ENCODE assay signal across 10 cellular contexts in the genomic region with DNA sequence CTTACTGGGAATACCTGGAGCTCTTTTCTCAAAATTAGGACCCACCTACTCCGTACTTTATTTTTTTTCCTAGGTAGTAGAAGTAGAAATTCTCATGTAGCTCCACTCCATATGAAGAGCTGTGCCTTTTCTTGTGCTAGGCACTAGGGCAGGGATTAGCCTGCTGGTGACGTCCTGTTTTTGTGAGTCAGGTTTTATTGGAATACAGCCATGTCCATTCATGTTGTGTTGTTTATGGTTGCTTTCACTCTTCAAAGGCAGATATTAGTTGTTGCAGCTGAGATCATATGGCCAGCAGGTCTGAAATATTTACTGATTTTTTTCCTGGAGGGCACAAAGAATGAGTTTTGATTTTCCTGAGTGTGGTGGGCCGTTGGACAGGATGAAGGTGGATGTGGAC. TPM values are rescaled to one million over a fixed set of nuclear protein-coding genes. Genes with fewer than 3 reads are reported as not detected.
DNase-seq lines count a peak whose midpoint lies in the region; ATAC-seq and TF ChIP-seq lines count a peak whose summit lies in the region.
"Had no signal": no experiment of that assay in that cellular context is flagged by ENCODE, and none has a peak within 500 bp of the region (broad histone marks: within the 10 kb centered on the region; RNA-seq: fewer than 3 reads in every experiment).

No MANE protein-coding gene starts in this region.

- TF ChIP-seq CTCF in HCT116 (IDR thresholded peaks at IDR 0.05 in 2 of 3, conservative IDR thresholded peaks at IDR 0.05 in 1 of 3; ENCODE audit: borderline replicate concordance in 1 of 3, insufficient read depth in 1 of 3, low read depth in 2 of 3, low read length in 2 of 3) (no peak), Calu3 (IDR thresholded peaks at IDR 0.05; ENCODE audit: unreplicated experiment) (no peak)

- H3K36me3 ChIP-seq in HCT116 (ENCODE audit: control insufficient read depth in 1 of 2, insufficient read depth in 2 of 2, low read length in 2 of 2): no peaks in the 10 kb centered on the region

- DNase-seq in AG08396 (ENCODE audit: low spot score) (peak; percentile 53), HCT116 (ENCODE audit: low read depth, low spot score) (peak; percentile 27), amniotic epithelial cell (ENCODE audit: low read depth) (peak; percentile 93), immature natural killer cell (no peak), GOT3 (lab: John Stamatoyannopoulos, UW) (no peak), HuH-7.5 (ENCODE audit: low spot score) (no peak), Calu3 (no peak)
- DNase-seq: activated CD8-positive, alpha-beta memory T cell treated with anti-CD3 and anti-CD28 coated beads, Interleukin-2, amount 50 U/mL, for 4 hours; stimulated activated CD8-positive, alpha-beta memory T cell treated with anti-CD3 and anti-CD28 coated beads, Interleukin-4, amount 100 ng/mL, for 48 hours had no signal

- TF ChIP-seq RAD21 in HCT116 (IDR thresholded peaks at IDR 0.05; ENCODE audit: low read depth): no peak

- H3K9me3 ChIP-seq in HCT116 (ENCODE audit: control insufficient read depth in 1 of 2, insufficient read depth in 1 of 2, low read depth in 1 of 2, low read length in 2 of 2): 0 out of 4 replicates have a peak, but pooled peaks cover 0 to 3% of the 10 kb centered on the region in 2 experiments

- BruUV-seq in HCT116 (replicated peaks; lab: Mats Ljungman, UMichigan): no TSS peak
- BruUV-seq in Calu3 (replicated peaks; lab: Mats Ljungman, UMichigan): no TSS peak

- no peak overlapping the region for H3K4me3 ChIP-seq in HCT116 (replicated peaks in 1 of 2; ENCODE audit: low read depth in 1 of 2, low read length in 2 of 2)

- H3K27ac ChIP-seq in HCT116 (ENCODE audit: low read depth, low read length): no peak overlapping the region

- TF ChIP-seq POLR2A in HCT116 (IDR thresholded peaks at IDR 0.05; ENCODE audit: borderline replicate concordance, extremely low read depth, insufficient read depth, insufficient read length): no peak

- peak; percentile 63 for ATAC-seq in HCT116
- ATAC-seq in HG03457 (IDR thresholded peaks at IDR 0.05; ENCODE audit: unreplicated experiment): no peak

- H3K27me3 Mint-ChIP-seq in immature natural killer cell (ENCODE audit: low read depth in 3 of 3) (peaks cover 0 to 4% (median 2%) of the 10 kb centered on the region in 3 donors), Calu3 (ENCODE audit: unreplicated experiment) (no peaks in the 10 kb centered on the region)

- H3K4me1 ChIP-seq in HCT116 (ENCODE audit: control insufficient read depth in 1 of 2, insufficient read depth in 2 of 2, low read length in 2 of 2): peaks cover 8 to 29% of the 10 kb centered on the region in 2 experiments; a peak in 3 of 4 replicates

- peaks cover 99% of the 10 kb centered on the region for H3K79me2 ChIP-seq in HCT116 (ENCODE audit: insufficient read depth, low read length)

- no peaks in the 10 kb centered on the region for H3K27me3 ChIP-seq in HCT116 (ENCODE audit: insufficient read depth, low read length)

- H3K9me2 ChIP-seq in HCT116 (ENCODE audit: insufficient read depth): no peaks in the 10 kb centered on the region

- H3K4me1 Mint-ChIP-seq in immature natural killer cell: peaks cover 66 to 86% of the 10 kb centered on the region in 2 donors
- H3K4me1 Mint-ChIP-seq in Calu3 (ENCODE audit: low read depth, unreplicated experiment): peaks cover 35% of the 10 kb centered on the region

- H3K36me3 Mint-ChIP-seq in immature natural killer cell (peaks cover 0 to 10% (median 7%) of the 10 kb centered on the region in 3 donors), Calu3 (ENCODE audit: insufficient read depth, unreplicated experiment) (peaks cover 7% of the 10 kb centered on the region)

- H3K4me2 ChIP-seq in HCT116 (ENCODE audit: low read length): peak overlapping the region; percentile 42; the same call in 1 of the 2 replicates

- CTCF ChIA-PET in HCT116 (lab: Charles Lee): no interaction called here
- CTCF ChIA-PET in Calu3 (lab: Charles Lee): no interaction called here

- RAD21 ChIA-PET in HCT116 (lab: Charles Lee; ENCODE audit: low non-redundant PET in 1 of 2, low total read pairs in 2 of 2, uncharacterized antibody in 2 of 2, unreplicated experiment in 2 of 2): no interaction called here

- intact Hi-C loops in HCT116 (cut with micrococcal nuclease) (no loop called here), Calu3 (cut with micrococcal nuclease; ENCODE audit: unreplicated experiment) (no loop called here)

- POLR2A ChIA-PET in HCT116 (lab: Charles Lee): interaction anchor here (1.3 kb wide), 1 partner anchor 21 kb away, joined by 5 read pairs; the partner anchor contains the start of gene XRN2

- H3K27ac Mint-ChIP-seq in immature natural killer cell (peak overlapping the region in 4 of 6 donors; percentile 9 to 55 (median 20)), Calu3 (ENCODE audit: unreplicated experiment) (no peak overlapping the region)

- H2AFZ ChIP-seq in HCT116 (ENCODE audit: low read depth, low read length, poor library complexity, severe bottlenecking): no peak overlapping the region

- H3K4me3 Mint-ChIP-seq in immature natural killer cell: peak overlapping the region in 2 of 5 donors; percentile 24 to 26
- no peak overlapping the region for H3K4me3 Mint-ChIP-seq in Calu3 (ENCODE audit: low read depth, unreplicated experiment)

- peaks cover 0 to 4% (median 0%) of the 10 kb centered on the region in 6 donors for H3K9me3 Mint-ChIP-seq in immature natural killer cell
- no peaks in the 10 kb centered on the region for H3K9me3 Mint-ChIP-seq in Calu3 (ENCODE audit: low read depth, unreplicated experiment)

- no peak overlapping the region for H3K9ac ChIP-seq in HCT116 (ENCODE audit: low read length)

- peaks cover 42% of the 10 kb centered on the region; the same call in 1 of the 2 replicates for H4K20me1 ChIP-seq in HCT116 (ENCODE audit: insufficient read depth)

TF ChIP-seq in HCT116, 20 proteins besides CTCF, POLR2A, EP300 and RAD21:
- no peak for TF ChIP-seq ZNF274 (IDR thresholded peaks at IDR 0.05; ENCODE audit: low read depth, low read length)

RNA-seq across cellular contexts. Expression of gene XRN2, which starts 20.5 kb away (rescaled TPM):
- 101 TPM for total RNA-seq in HCT116 (2021; ENCODE audit: unreplicated experiment)
- polyA plus RNA-seq in HCT116 (2012): 39.8 and 54.9 TPM in 2 replicates
- 10 to 100 TPM; 52.7 to 63.9 (median 61.2) TPM for polyA plus RNA-seq in immature natural killer cell
- total RNA-seq in Calu3 (2022): 23.4 and 24.7 TPM in 2 replicates

Comparison
In these comparisons a context has a peak if more than half of its experiments do, and no peak if none do; other contexts are left out.
1. DNase-seq: peak in AG08396 (single experiment), HCT116 (single experiment) and amniotic epithelial cell (single experiment); none in immature natural killer cell (0 of 3), GOT3 (single experiment), HuH-7.5 (single experiment) and Calu3 (single experiment).